8 cellular contexts compared by ENCODE assay signal in genomic region chr6:32191696-32192607, GRCh38. TPM values are rescaled to one million over a fixed set of nuclear protein-coding genes. Genes with fewer than 3 reads are reported as not detected.
DNase-seq lines count a peak whose midpoint lies in the region; ATAC-seq and TF ChIP-seq lines count a peak whose summit lies in the region.

No MANE protein-coding gene starts in this region.

- H3K27ac ChIP-seq in MM.1S (ENCODE audit: low read length) (peak overlapping the region; percentile 2; the same call in 1 of the 2 replicates), coronary artery (peak overlapping the region; percentile 35 to 98)

- H3K36me3 Mint-ChIP-seq in CD14-positive monocyte (peaks cover 25 to 35% of the 10 kb centered on the region in 2 donors), neural crest cell (ENCODE audit: low read depth) (peaks cover 5% of the 10 kb centered on the region)

- H3K9ac ChIP-seq in MM.1S (ENCODE audit: low read length), result peak overlapping the region; percentile 69

- no peaks in the 10 kb centered on the region for H3K36me3 ChIP-seq in MM.1S (replicated peaks; ENCODE audit: insufficient read depth, low read length)

- H3K27me3 Mint-ChIP-seq in CD14-positive monocyte (ENCODE audit: low read depth in 3 of 3) (peaks cover 0 to 6% (median 0%) of the 10 kb centered on the region in 3 donors), neural crest cell (ENCODE audit: low read depth) (no peaks in the 10 kb centered on the region)

- peaks cover 32% of the 10 kb centered on the region for H3K79me2 ChIP-seq in MM.1S (ENCODE audit: low read length)

- peaks cover 0 to 3% (median 0%) of the 10 kb centered on the region in 7 donors for H3K9me3 Mint-ChIP-seq in CD14-positive monocyte
- H3K9me3 Mint-ChIP-seq in neural crest cell, result no peaks in the 10 kb centered on the region

- H3K27ac Mint-ChIP-seq in CD14-positive monocyte, result peak overlapping the region; percentile 96 to 99 (median 98)
- H3K27ac Mint-ChIP-seq in neural crest cell (ENCODE audit: unreplicated experiment), result peak overlapping the region; percentile 84

- H3K4me1 Mint-ChIP-seq in CD14-positive monocyte, result peaks cover 68% of the 10 kb centered on the region
- H3K4me1 Mint-ChIP-seq in neural crest cell, result peaks cover 69% of the 10 kb centered on the region

- no peaks in the 10 kb centered on the region for H3K9me3 ChIP-seq in MM.1S (replicated peaks; ENCODE audit: insufficient read depth, low read length)

- H3K9me2 ChIP-seq in MM.1S (replicated peaks; ENCODE audit: insufficient read depth, low read length), result no peaks in the 10 kb centered on the region

- H3K4me3 ChIP-seq in MM.1S (ENCODE audit: low read length), result peak overlapping the region; percentile 75
- H3K4me3 ChIP-seq in coronary artery, result peak overlapping the region; percentile 93

- H3K4me2 ChIP-seq in MM.1S (ENCODE audit: low read depth, low read length), result peak overlapping the region; percentile 97

- no peak for TF ChIP-seq CTCF in CD14-positive monocyte (IDR thresholded peaks at IDR 0.05)
- no peak for TF ChIP-seq CTCF in MM.1S (IDR thresholded peaks at IDR 0.05; ENCODE audit: low read length)
- TF ChIP-seq CTCF in coronary artery (IDR thresholded peaks at IDR 0.05), result no peak
- TF ChIP-seq CTCF in neural crest cell (conservative IDR thresholded peaks at IDR 0.05), result no peak

- ATAC-seq in left lobe of liver (no peak), GM19035 (IDR thresholded peaks at IDR 0.05; ENCODE audit: unreplicated experiment) (no peak)

- 0 out of 2 replicates have a peak overlapping the region, but pooled peaks have one; percentile 29 for H2AFZ ChIP-seq in MM.1S (ENCODE audit: low read length)

- peaks cover 21% of the 10 kb centered on the region; the same call in 1 of the 2 replicates for H3F3A ChIP-seq in MM.1S (ENCODE audit: insufficient read depth, low read length)

- H3K27me3 ChIP-seq in MM.1S (replicated peaks; ENCODE audit: insufficient read depth, low read length), result no peaks in the 10 kb centered on the region

- DNase-seq in CD14-positive monocyte (ENCODE audit: low spot score) (no peak), MM.1S (no peak), coronary artery (ENCODE audit: low spot score) (peak; percentile 78), neural crest cell (ENCODE audit: low read depth, low spot score) (no peak), left lobe of liver (ENCODE audit: low spot score) (no peak), DMS53 treated with DMSO at 0.1 percent for 48 hours (lab: John Stamatoyannopoulos, UW; ENCODE audit: unreplicated experiment) (no peak), HuH-7.5 (ENCODE audit: low spot score) (no peak)

- H4K20me1 ChIP-seq in MM.1S (ENCODE audit: insufficient read depth, low read length), result no peaks in the 10 kb centered on the region

- peaks cover 31% of the 10 kb centered on the region for H3K4me1 ChIP-seq in MM.1S (ENCODE audit: low read length)

- H3K4me3 Mint-ChIP-seq in CD14-positive monocyte (peak overlapping the region; percentile 96 to 98), neural crest cell (peak overlapping the region; percentile 78)

- intact Hi-C loops in CD14-positive monocyte (cut with micrococcal nuclease), result loop anchor here in 1 of 2 donors (5.0 kb wide), 1 partner anchor 60 kb away; the partner anchor contains the start of gene FKBPL

RNA-seq across cellular contexts. Expression of gene GPSM3, which starts 0.5 kb away (rescaled TPM):
- 100 to 1,000 TPM in 1 of 2 donors, 10 to 100 TPM in 1; 86.1 to 101 TPM for polyA plus RNA-seq in CD14-positive monocyte
- total RNA-seq in neural crest cell (7.3 and 8.0 TPM in 2 replicates), left lobe of liver (5.1 TPM)

RNA-seq across cellular contexts. Expression of gene PBX2, which starts 1.9 kb away (rescaled TPM):
- 1 to 10 TPM; 1.9 to 4.0 TPM for polyA plus RNA-seq in CD14-positive monocyte
- 205 and 206 TPM in 2 replicates for total RNA-seq in neural crest cell
- 26.7 TPM for total RNA-seq in left lobe of liver

RNA-seq across cellular contexts. Expression of gene AGER, which starts 7.9 kb away (rescaled TPM):
- under 1 TPM in 1 of 2 donors, not detected in 1; 0.60 TPM for polyA plus RNA-seq in CD14-positive monocyte
- total RNA-seq in neural crest cell, result 25.7 and 26.0 TPM in 2 replicates
- total RNA-seq in left lobe of liver, result 6.0 TPM

RNA-seq across cellular contexts. Expression of gene RNF5, which starts 13.7 kb away (rescaled TPM):
- 100 to 1,000 TPM in 1 of 2 donors, 10 to 100 TPM in 1; 83.5 to 108 TPM for polyA plus RNA-seq in CD14-positive monocyte
- total RNA-seq in neural crest cell (60.2 and 60.7 TPM in 2 replicates), left lobe of liver (57.3 TPM)

RNA-seq across cellular contexts. Expression of gene AGPAT1, which starts 16.1 kb away (rescaled TPM):
- polyA plus RNA-seq in CD14-positive monocyte, result 10 to 100 TPM in 1 of 2 donors, 1 to 10 TPM in 1; 9.9 to 11.3 TPM
- total RNA-seq in neural crest cell (88.9 and 92.9 TPM in 2 replicates), left lobe of liver (32.4 TPM)
